1 cellular context compared by ENCODE assay signal in the genomic region with DNA sequence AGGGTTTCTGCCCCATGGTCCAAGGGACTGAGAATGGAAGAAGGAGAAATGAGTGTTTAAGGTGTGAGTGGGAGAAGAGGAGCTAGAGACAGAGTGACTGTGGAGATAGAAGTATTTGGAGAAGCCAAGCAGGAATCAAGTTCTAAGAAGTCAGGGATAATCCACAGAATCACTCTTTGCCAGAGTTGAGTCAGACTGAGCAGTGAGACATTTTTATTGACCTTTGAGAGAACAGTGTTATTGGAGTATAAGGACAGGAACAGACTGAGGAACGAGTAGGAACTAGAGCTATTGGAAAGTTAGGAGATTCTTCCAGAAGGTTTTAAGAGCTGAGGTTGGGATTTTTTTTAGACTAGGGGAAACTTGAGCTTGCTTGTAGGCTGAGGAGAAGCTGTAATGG.
TF ChIP-seq lines count a peak whose summit lies in the region.

No MANE protein-coding gene starts in this region.

TF ChIP-seq in K562, 482 proteins besides CTCF, POLR2A, EP300 and RAD21 (continued from another document):
- TF ChIP-seq ZBTB1 (CRISPR knock-in tag; IDR thresholded peaks at IDR 0.05; ENCODE audit: borderline replicate concordance, low read depth) = no peak
- TF ChIP-seq CCAR2 (IDR thresholded peaks at IDR 0.05; ENCODE audit: low read depth, low read length) = no peak
- TF ChIP-seq POLR2G (IDR thresholded peaks at IDR 0.05; ENCODE audit: low read depth, low read length) = no peak
- TF ChIP-seq JUND (IDR thresholded peaks at IDR 0.05; ENCODE audit: borderline replicate concordance, low read depth, low read length) = peak; percentile 7; the same call in 1 of the 2 replicates
- no peak; the same call in 2 of the 3 replicates for TF ChIP-seq JUND (tag; IDR thresholded peaks at IDR 0.05; ENCODE audit: borderline replicate concordance, low read depth, low read length)
- TF ChIP-seq ASH1L (IDR thresholded peaks at IDR 0.05; ENCODE audit: borderline replicate concordance, low read depth, partially characterized antibody) = no peak
- TF ChIP-seq CBFA2T3 (IDR thresholded peaks at IDR 0.05) = peak; percentile 30
- TF ChIP-seq ZNF584 (CRISPR knock-in tag; IDR thresholded peaks at IDR 0.05; ENCODE audit: low read depth) = no peak
- no peak for TF ChIP-seq ZNF384 (IDR thresholded peaks at IDR 0.05; ENCODE audit: low read depth, low read length)
- TF ChIP-seq GTF2F1 (IDR thresholded peaks at IDR 0.05; ENCODE audit: low read depth, low read length) = no peak
- TF ChIP-seq TAF7 (tag; IDR thresholded peaks at IDR 0.05) = no peak
- TF ChIP-seq ZNF175 (CRISPR knock-in tag; IDR thresholded peaks at IDR 0.05; ENCODE audit: low read depth) = no peak; the same call in 1 of the 2 replicates
- TF ChIP-seq SMARCA4 (IDR thresholded peaks at IDR 0.05) = 0 out of 2 replicates have a peak, but pooled peaks have one; percentile 32
- 0 out of 2 replicates have a peak, but pooled peaks have one; percentile 4 for TF ChIP-seq CXXC5 (CRISPR knock-in tag; IDR thresholded peaks at IDR 0.05)
- TF ChIP-seq, protein P1, sequence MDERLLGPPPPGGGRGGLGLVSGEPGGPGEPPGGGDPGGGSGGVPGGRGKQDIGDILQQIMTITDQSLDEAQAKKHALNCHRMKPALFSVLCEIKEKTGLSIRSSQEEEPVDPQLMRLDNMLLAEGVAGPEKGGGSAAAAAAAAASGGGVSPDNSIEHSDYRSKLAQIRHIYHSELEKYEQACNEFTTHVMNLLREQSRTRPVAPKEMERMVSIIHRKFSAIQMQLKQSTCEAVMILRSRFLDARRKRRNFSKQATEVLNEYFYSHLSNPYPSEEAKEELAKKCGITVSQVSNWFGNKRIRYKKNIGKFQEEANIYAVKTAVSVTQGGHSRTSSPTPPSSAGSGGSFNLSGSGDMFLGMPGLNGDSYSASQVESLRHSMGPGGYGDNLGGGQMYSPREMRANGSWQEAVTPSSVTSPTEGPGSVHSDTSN (CRISPR knock-in tag; IDR thresholded peaks at IDR 0.05; ENCODE audit: low read depth) = no peak
- TF ChIP-seq, protein P1 (tag; conservative IDR thresholded peaks at IDR 0.05; ENCODE audit: low read depth) = no peak
- TF ChIP-seq IFI16 (CRISPR knock-in tag; IDR thresholded peaks at IDR 0.05) = no peak
- TF ChIP-seq RBM14 (IDR thresholded peaks at IDR 0.05; ENCODE audit: borderline replicate concordance, insufficient read depth, low read depth, low read length) = no peak
